In the genomic region with DNA sequence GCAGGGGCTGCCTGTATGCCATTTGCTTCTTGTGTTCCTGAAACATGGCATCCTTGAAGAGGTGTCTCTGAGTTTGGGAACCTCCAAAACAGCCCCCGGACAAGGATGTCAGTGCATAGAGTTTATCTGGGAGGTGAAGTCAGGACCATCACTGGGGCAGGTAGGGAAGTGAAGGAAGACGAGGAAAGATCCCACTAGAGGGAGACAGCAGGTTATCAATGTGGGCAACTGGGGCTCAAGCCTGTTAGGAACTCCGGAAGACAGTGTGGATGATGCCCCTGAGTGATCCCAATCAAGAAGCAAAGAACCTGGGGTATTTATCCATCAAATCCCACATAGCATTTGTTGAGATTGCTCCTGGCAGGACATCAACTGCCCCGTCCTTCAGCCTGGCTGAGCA, we compare ENCODE assay signal across 20 cellular contexts.
A peak's percentile ranks its signal among the peaks of the same experiment; 100 is the strongest.
DNase-seq lines count a peak whose midpoint lies in the region; ATAC-seq and TF ChIP-seq lines count a peak whose summit lies in the region.
"Had no signal": no experiment of that assay in that cellular context is flagged by ENCODE, and none has a peak within 500 bp of the region (broad histone marks: within the 10 kb centered on the region; RNA-seq: fewer than 3 reads in every experiment).

No MANE protein-coding gene starts in this region.

- H3K27me3 Mint-ChIP-seq in chondrocyte (ENCODE audit: low read depth), result peaks cover 11% of the 10 kb centered on the region

- H3K4me1 Mint-ChIP-seq in chondrocyte (ENCODE audit: low read depth), result no peaks in the 10 kb centered on the region
- H3K4me1 Mint-ChIP-seq: naive B cell had no signal

- H3K36me3 ChIP-seq in HEK293 (ENCODE audit: control insufficient read depth in 2 of 2, insufficient read depth in 1 of 2, low read length in 2 of 2) (no peaks in the 10 kb centered on the region), ovary (no peaks in the 10 kb centered on the region)
- H3K36me3 ChIP-seq: left lung, SJSA1, stomach, vagina had no signal

- H3K9me3 Mint-ChIP-seq in chondrocyte (ENCODE audit: low read depth), result no peaks in the 10 kb centered on the region
- H3K9me3 Mint-ChIP-seq: activated T-helper 2 cell treated with anti-CD3 and anti-CD28 coated beads, Interferon-gamma antibody, Interleukin-2, Interleukin-4, amounts not matched to agents 10 μg/mL and 5 μg/mL and 100 μg/mL, durations not matched to agents 14 hours and 24 hours and 36 hours had no signal

- POLR2A ChIA-PET in HEK293 (lab: Yijun Ruan, JAX), result no interaction called here

- no peak for TF ChIP-seq EP300 in ovary (IDR thresholded peaks at IDR 0.05)

- TF ChIP-seq POLR2A in ovary (IDR thresholded peaks at IDR 0.05), result no peak

- no peak overlapping the region for H3K4me3 Mint-ChIP-seq in chondrocyte (ENCODE audit: unreplicated experiment)
- H3K4me3 Mint-ChIP-seq: activated CD8-positive, alpha-beta T cell treated with anti-CD3 and anti-CD28 coated beads, Interleukin-2, amount 10 ng/mL, durations not matched to agents 7 days and 5 days; naive B cell had no signal

- no peak overlapping the region for H3K27ac ChIP-seq in HEK293 (ENCODE audit: extremely low read depth, low read depth, low read length)
- H3K27ac ChIP-seq in ovary, result no peak overlapping the region
- H3K27ac ChIP-seq: C4-2B, coronary artery, left lung, SJSA1, stomach, vagina had no signal

- CTCF ChIA-PET in HEK293 (lab: Yijun Ruan, JAX), result interaction anchor here (0.6 to 1.3 kb wide), 4 partner anchors 45 to 448 kb away, joined by 3 to 7 read pairs (median 3); no protein-coding TSS in a partner anchor

- H3K9me3 ChIP-seq in HEK293 (ENCODE audit: control insufficient read depth, insufficient read depth, low read depth, low read length) (no peaks in the 10 kb centered on the region), ovary (no peaks in the 10 kb centered on the region)
- H3K9me3 ChIP-seq: left lung, SJSA1, stomach, vagina had no signal

- no peak for ATAC-seq in GM21717 (IDR thresholded peaks at IDR 0.05; ENCODE audit: unreplicated experiment)
- ATAC-seq: activated CD8-positive, alpha-beta T cell treated with anti-CD3 and anti-CD28 coated beads, Interleukin-2, amount 10 ng/mL, durations not matched to agents 7 days and 5 days; left lung had no signal

- H3K4me1 ChIP-seq in HEK293 (ENCODE audit: control insufficient read depth, insufficient read depth, low read length) (no peaks in the 10 kb centered on the region), ovary (ENCODE audit: insufficient read depth) (no peaks in the 10 kb centered on the region)
- H3K4me1 ChIP-seq: left lung, SJSA1, stomach, vagina had no signal

- intact Hi-C loops in ovary (cut with DNase I), result no loop called here

- TF ChIP-seq CTCF in HEK293 (tag by site-specific recombination; IDR thresholded peaks at IDR 0.05) (no peak), chondrocyte (IDR thresholded peaks at IDR 0.05) (peak; percentile 37), ovary (IDR thresholded peaks at IDR 0.05) (no peak)

- DNase-seq in NCI-H82 treated with DMSO at 0.1 percent for 48 hours (lab: John Stamatoyannopoulos, UW; ENCODE audit: unreplicated experiment) (peak; percentile 2), chondrocyte (ENCODE audit: low spot score) (no peak), midbrain (lab: John Stamatoyannopoulos, UW) (peak; percentile 4), GDM1 (lab: John Stamatoyannopoulos, UW) (no peak), ovary (no peak)
- DNase-seq: activated CD8-positive, alpha-beta T cell treated with anti-CD3 and anti-CD28 coated beads, Interleukin-2, amount 10 ng/mL, durations not matched to agents 7 days and 5 days; amniotic stem cell; EL; hippocampal formation; left lung; naive B cell; NCI-H2171 treated with DMSO at 0.1 percent for 48 hours; stomach had no signal

- H3K36me3 Mint-ChIP-seq in chondrocyte (ENCODE audit: low read depth), result no peaks in the 10 kb centered on the region
- H3K36me3 Mint-ChIP-seq: naive B cell had no signal

- no peaks in the 10 kb centered on the region for H3K27me3 ChIP-seq in ovary
- H3K27me3 ChIP-seq: left lung, SJSA1, stomach, vagina had no signal

- H3K4me3 ChIP-seq in HEK293 (ENCODE audit: low read depth, low read length) (no peak overlapping the region), ovary (no peak overlapping the region)
- H3K4me3 ChIP-seq: coronary artery, left lung, SJSA1, stomach, vagina had no signal

- WGBS in ovary, 3 donors, result 67 to 77% (median 71%) methylated on average over 4 of the region's 4 CpGs

- H3K27ac Mint-ChIP-seq in chondrocyte (ENCODE audit: unreplicated experiment), result no peak overlapping the region
- H3K27ac Mint-ChIP-seq: activated CD8-positive, alpha-beta T cell treated with anti-CD3 and anti-CD28 coated beads, Interleukin-2, amount 10 ng/mL, durations not matched to agents 7 days and 5 days; activated T-helper 2 cell treated with anti-CD3 and anti-CD28 coated beads, Interferon-gamma antibody, Interleukin-2, Interleukin-4, amounts not matched to agents 10 μg/mL and 5 μg/mL and 100 μg/mL, durations not matched to agents 14 hours and 24 hours and 36 hours had no signal

TF ChIP-seq in HEK293, 187 proteins besides CTCF, POLR2A, EP300 and RAD21:
- no peak for TF ChIP-seq REST (tag by site-specific recombination; IDR thresholded peaks at IDR 0.05)
- peak; percentile 53 for TF ChIP-seq ZNF654 (tag by site-specific recombination; IDR thresholded peaks at IDR 0.05; ENCODE audit: low read depth)

Comparison
In these comparisons a context has a peak if more than half of its experiments do, and no peak if none do; other contexts are left out.
1. DNase-seq: peak in NCI-H82 treated with DMSO at 0.1 percent for 48 hours (single experiment) and midbrain (single experiment); none in chondrocyte (single experiment), GDM1 (single experiment) and ovary (0 of 5).